In genomic region chr17:50858486-50859225, GRCh38 we compare ENCODE assay signal across 21 cellular contexts. TPM values are rescaled to one million over a fixed set of nuclear protein-coding genes. Genes with fewer than 3 reads are reported as not detected.
"Had no signal": no experiment of that assay in that cellular context is flagged by ENCODE, and none has a peak within 500 bp of the region (broad histone marks: within the 10 kb centered on the region; RNA-seq: fewer than 3 reads in every experiment).

No MANE protein-coding gene starts in this region.

- H3K4me3 ChIP-seq: left ventricle myocardium inferior, lower lobe of right lung, skin epidermis, vagina had no signal

- H3K9me3 ChIP-seq: left ventricle myocardium inferior, lower lobe of right lung, vagina had no signal

- H3K27me3 ChIP-seq: vagina had no signal

- H3K4me3 Mint-ChIP-seq: endodermal cell, immature natural killer cell, memory B cell, naive B cell, nephron, type B pancreatic cell had no signal

- H3K36me3 Mint-ChIP-seq: naive B cell had no signal

- H3K27me3 Mint-ChIP-seq: memory B cell, naive B cell had no signal

- ATAC-seq: lower lobe of right lung, sciatic nerve had no signal

- H3K27ac ChIP-seq: left ventricle myocardium inferior, lower lobe of right lung, skin epidermis, vagina had no signal

- H3K9me3 Mint-ChIP-seq: endodermal cell, immature natural killer cell, memory B cell, naive B cell, nephron, type B pancreatic cell had no signal

- DNase-seq: dermis blood vessel endothelial cell; effector CD4-positive, alpha-beta T cell; erythroblast; foreskin melanocyte; immature natural killer cell; left ventricle myocardium inferior; lower lobe of right lung; midbrain; naive B cell; stimulated activated CD4-positive, alpha-beta T cell treated with anti-CD3 and anti-CD28 coated beads, Interleukin-2, amount 100 ng/mL, for 24 hours; stimulated activated CD4-positive, alpha-beta T cell treated with anti-CD3 and anti-CD28 coated beads, Interleukin-4, amount 100 ng/mL, for 4 hours; stimulated activated naive CD4-positive, alpha-beta T cell had no signal

- H3K27ac Mint-ChIP-seq: endodermal cell, memory B cell, nephron, type B pancreatic cell had no signal

RNA-seq across cellular contexts. Expression of gene WFIKKN2, which starts 23.3 kb away (rescaled TPM):
- total RNA-seq: dermis blood vessel endothelial cell, endothelial cell of umbilical vein, pulmonary artery endothelial cell had no signal
